ENCODE assay signal across 7 cellular contexts in genomic region chr16:87827588-87827915, GRCh38. TPM values are rescaled to one million over a fixed set of nuclear protein-coding genes. Genes with fewer than 3 reads are reported as not detected.
A peak's percentile ranks its signal among the peaks of the same experiment; 100 is the strongest.
DNase-seq lines count a peak whose midpoint lies in the region; ATAC-seq and TF ChIP-seq lines count a peak whose summit lies in the region.
"Not testable (repeated sequence)": the region's sequence is repeated elsewhere in the genome, so short reads cannot be mapped to it uniquely, and the experiment has no call there.

No MANE protein-coding gene starts in this region.

- not testable (repeated sequence) for H3K27me3 ChIP-seq in CD4-positive, alpha-beta T cell (ENCODE audit: control insufficient read depth, insufficient read depth, low read length); RWPE2 (ENCODE audit: insufficient read depth, poor library complexity, severe bottlenecking)

- H3K36me3 ChIP-seq in HEK293 (ENCODE audit: control insufficient read depth in 2 of 2, insufficient read depth in 1 of 2, low read length in 2 of 2) (peaks cover 0 to 15% of the 10 kb centered on the region in 2 experiments; a peak in 1 of 3 replicates), RWPE2 (ENCODE audit: low read depth) (peaks cover 31% of the 10 kb centered on the region)

- not testable (repeated sequence) for H3K4me1 ChIP-seq in HEK293 (ENCODE audit: control insufficient read depth, insufficient read depth, low read length)
- H3K4me1 ChIP-seq in RWPE2 (ENCODE audit: insufficient read depth, poor library complexity, severe bottlenecking) = peaks cover 13% of the 10 kb centered on the region

- intact Hi-C loops in CD4-positive, alpha-beta T cell (cut with DNase I, micrococcal nuclease) = not testable (repeated sequence)

- POLR2A ChIA-PET in CD4-positive, alpha-beta T cell (lab: Charles Lee) = not testable (repeated sequence)
- POLR2A ChIA-PET in HEK293 (lab: Yijun Ruan, JAX) = interaction anchor here (0.9 kb wide), 1 partner anchor 22 kb away, joined by 3 read pairs; no protein-coding TSS in a partner anchor

- not testable (repeated sequence) for H3K9me3 ChIP-seq in CD4-positive, alpha-beta T cell (ENCODE audit: control insufficient read depth, low read length); HEK293 (ENCODE audit: control insufficient read depth, insufficient read depth, low read depth, low read length); RWPE2 (ENCODE audit: severe bottlenecking)

- CTCF ChIA-PET in CD4-positive, alpha-beta T cell (lab: Charles Lee) = not testable (repeated sequence)
- CTCF ChIA-PET in HEK293 (lab: Yijun Ruan, JAX) = interaction anchor here (2.5 kb wide), 1 partner anchor 22 kb away, joined by 7 read pairs; no protein-coding TSS in a partner anchor
- CTCF ChIA-PET in activated CD8-positive, alpha-beta memory T cell treated with anti-CD3 and anti-CD28 coated beads, Interleukin-2, amount 10 ng/mL, durations not matched to agents 7 days and 5 days (lab: Charles Lee) = interaction anchor here (1.4 to 2.1 kb wide), 4 partner anchors 9 to 49 kb away, joined by 3 to 7 read pairs (median 4); no protein-coding TSS in a partner anchor

- H3K4me1 Mint-ChIP-seq in CD4-positive, alpha-beta T cell (ENCODE audit: low read depth); activated CD8-positive, alpha-beta memory T cell treated with anti-CD3 and anti-CD28 coated beads, Interleukin-2, amount 10 ng/mL, durations not matched to agents 7 days and 5 days; activated naive CD8-positive, alpha-beta T cell treated with anti-CD3 and anti-CD28 coated beads for 36 hours; central memory CD8-positive, alpha-beta T cell: not testable (repeated sequence)

- not testable (repeated sequence) for TF ChIP-seq CTCF in CD4-positive, alpha-beta T cell (IDR thresholded peaks at IDR 0.05); HEK293 (tag by site-specific recombination; IDR thresholded peaks at IDR 0.05); RWPE2 (IDR thresholded peaks at IDR 0.05; ENCODE audit: poor library complexity, severe bottlenecking)

- H3K27me3 Mint-ChIP-seq in CD4-positive, alpha-beta T cell; activated CD8-positive, alpha-beta memory T cell treated with anti-CD3 and anti-CD28 coated beads, Interleukin-2, amount 10 ng/mL, durations not matched to agents 7 days and 5 days; activated naive CD8-positive, alpha-beta T cell treated with anti-CD3 and anti-CD28 coated beads for 36 hours; central memory CD8-positive, alpha-beta T cell: not testable (repeated sequence)

- H3K4me3 ChIP-seq in HEK293 (ENCODE audit: low read depth, low read length); RWPE2 (ENCODE audit: severe bottlenecking): not testable (repeated sequence)

- not testable (repeated sequence) for H3K9me3 Mint-ChIP-seq in CD4-positive, alpha-beta T cell; activated CD8-positive, alpha-beta memory T cell treated with anti-CD3 and anti-CD28 coated beads, Interleukin-2, amount 10 ng/mL, durations not matched to agents 7 days and 5 days (ENCODE audit: low read depth); activated naive CD8-positive, alpha-beta T cell treated with anti-CD3 and anti-CD28 coated beads for 36 hours; central memory CD8-positive, alpha-beta T cell

- H3K27ac Mint-ChIP-seq in CD4-positive, alpha-beta T cell = peak overlapping the region; percentile 51
- peak overlapping the region; percentile 52 for H3K27ac Mint-ChIP-seq in activated CD8-positive, alpha-beta memory T cell treated with anti-CD3 and anti-CD28 coated beads, Interleukin-2, amount 10 ng/mL, durations not matched to agents 7 days and 5 days
- peak overlapping the region; percentile 63 for H3K27ac Mint-ChIP-seq in activated naive CD8-positive, alpha-beta T cell treated with anti-CD3 and anti-CD28 coated beads for 36 hours
- not testable (repeated sequence) for H3K27ac Mint-ChIP-seq in central memory CD8-positive, alpha-beta T cell (ENCODE audit: low read depth)

- H3K36me3 Mint-ChIP-seq in CD4-positive, alpha-beta T cell (ENCODE audit: low read depth) = peaks cover 23% of the 10 kb centered on the region
- H3K36me3 Mint-ChIP-seq in activated CD8-positive, alpha-beta memory T cell treated with anti-CD3 and anti-CD28 coated beads, Interleukin-2, amount 10 ng/mL, durations not matched to agents 7 days and 5 days = not testable (repeated sequence)
- peaks cover 13% of the 10 kb centered on the region for H3K36me3 Mint-ChIP-seq in activated naive CD8-positive, alpha-beta T cell treated with anti-CD3 and anti-CD28 coated beads for 36 hours
- H3K36me3 Mint-ChIP-seq in central memory CD8-positive, alpha-beta T cell (ENCODE audit: insufficient read depth) = peaks cover 42% of the 10 kb centered on the region

- peak overlapping the region; percentile 38 for H3K4me3 Mint-ChIP-seq in CD4-positive, alpha-beta T cell
- not testable (repeated sequence) for H3K4me3 Mint-ChIP-seq in activated CD8-positive, alpha-beta memory T cell treated with anti-CD3 and anti-CD28 coated beads, Interleukin-2, amount 10 ng/mL, durations not matched to agents 7 days and 5 days; activated naive CD8-positive, alpha-beta T cell treated with anti-CD3 and anti-CD28 coated beads for 36 hours
- peak overlapping the region; percentile 48 for H3K4me3 Mint-ChIP-seq in central memory CD8-positive, alpha-beta T cell

- H3K27ac ChIP-seq in CD4-positive, alpha-beta T cell (ENCODE audit: low read depth, low read length); HEK293 (ENCODE audit: extremely low read depth, low read depth, low read length): not testable (repeated sequence)
- H3K27ac ChIP-seq in RWPE2 (ENCODE audit: poor library complexity, severe bottlenecking) = peak overlapping the region; percentile 65

- ATAC-seq in CD4-positive, alpha-beta T cell (ENCODE audit: poor library complexity); RWPE2 (ENCODE audit: low read depth); activated CD8-positive, alpha-beta memory T cell treated with anti-CD3 and anti-CD28 coated beads, Interleukin-2, amount 10 ng/mL, durations not matched to agents 7 days and 5 days; central memory CD8-positive, alpha-beta T cell (replicated peaks; ENCODE audit: extremely low read depth, poor library complexity, severe bottlenecking): not testable (repeated sequence)

- DNase-seq in CD4-positive, alpha-beta T cell; RWPE2 (ENCODE audit: low spot score); activated CD8-positive, alpha-beta memory T cell treated with anti-CD3 and anti-CD28 coated beads, Interleukin-2, amount 10 ng/mL, durations not matched to agents 7 days and 5 days; activated naive CD8-positive, alpha-beta T cell treated with anti-CD3 and anti-CD28 coated beads for 36 hours; central memory CD8-positive, alpha-beta T cell (ENCODE audit: low spot score in 2 of 2): not testable (repeated sequence)
- DNase-seq in stimulated activated CD4-positive, alpha-beta T cell treated with anti-CD3 and anti-CD28 coated beads, Interleukin-15, amount 100 ng/mL, for 24 hours = peak; percentile 22

TF ChIP-seq in HEK293, 187 proteins besides CTCF, POLR2A, EP300 and RAD21:
- TF ChIP-seq, protein P1, sequence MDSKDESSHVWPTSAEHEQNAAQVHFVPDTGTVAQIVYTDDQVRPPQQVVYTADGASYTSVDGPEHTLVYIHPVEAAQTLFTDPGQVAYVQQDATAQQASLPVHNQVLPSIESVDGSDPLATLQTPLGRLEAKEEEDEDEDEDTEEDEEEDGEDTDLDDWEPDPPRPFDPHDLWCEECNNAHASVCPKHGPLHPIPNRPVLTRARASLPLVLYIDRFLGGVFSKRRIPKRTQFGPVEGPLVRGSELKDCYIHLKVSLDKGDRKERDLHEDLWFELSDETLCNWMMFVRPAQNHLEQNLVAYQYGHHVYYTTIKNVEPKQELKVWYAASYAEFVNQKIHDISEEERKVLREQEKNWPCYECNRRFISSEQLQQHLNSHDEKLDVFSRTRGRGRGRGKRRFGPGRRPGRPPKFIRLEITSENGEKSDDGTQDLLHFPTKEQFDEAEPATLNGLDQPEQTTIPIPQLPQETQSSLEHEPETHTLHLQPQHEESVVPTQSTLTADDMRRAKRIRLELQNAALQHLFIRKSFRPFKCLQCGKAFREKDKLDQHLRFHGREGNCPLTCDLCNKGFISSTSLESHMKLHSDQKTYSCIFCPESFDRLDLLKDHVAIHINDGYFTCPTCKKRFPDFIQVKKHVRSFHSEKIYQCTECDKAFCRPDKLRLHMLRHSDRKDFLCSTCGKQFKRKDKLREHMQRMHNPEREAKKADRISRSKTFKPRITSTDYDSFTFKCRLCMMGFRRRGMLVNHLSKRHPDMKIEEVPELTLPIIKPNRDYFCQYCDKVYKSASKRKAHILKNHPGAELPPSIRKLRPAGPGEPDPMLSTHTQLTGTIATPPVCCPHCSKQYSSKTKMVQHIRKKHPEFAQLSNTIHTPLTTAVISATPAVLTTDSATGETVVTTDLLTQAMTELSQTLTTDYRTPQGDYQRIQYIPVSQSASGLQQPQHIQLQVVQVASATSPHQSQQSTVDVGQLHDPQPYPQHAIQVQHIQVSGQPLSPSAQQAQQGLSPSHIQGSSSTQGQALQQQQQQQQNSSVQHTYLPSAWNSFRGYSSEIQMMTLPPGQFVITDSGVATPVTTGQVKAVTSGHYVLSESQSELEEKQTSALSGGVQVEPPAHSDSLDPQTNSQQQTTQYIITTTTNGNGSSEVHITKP (tag by site-specific recombination; IDR thresholded peaks at IDR 0.05) = peak; percentile 83

RNA-seq across cellular contexts. Expression of gene SLC7A5, which starts 41.8 kb away (rescaled TPM):
- total RNA-seq in CD4-positive, alpha-beta T cell = 10 to 100 TPM; 80.3 to 85.3 TPM
- 100 to 1,000 TPM; 114 to 220 TPM for total RNA-seq in activated CD8-positive, alpha-beta memory T cell treated with anti-CD3 and anti-CD28 coated beads, Interleukin-2, amount 10 ng/mL, durations not matched to agents 7 days and 5 days
- 100 to 1,000 TPM; 298 to 301 TPM for total RNA-seq in activated naive CD8-positive, alpha-beta T cell treated with anti-CD3 and anti-CD28 coated beads for 36 hours
